ENCODE assay signal across 11 cellular contexts in the genomic region with DNA sequence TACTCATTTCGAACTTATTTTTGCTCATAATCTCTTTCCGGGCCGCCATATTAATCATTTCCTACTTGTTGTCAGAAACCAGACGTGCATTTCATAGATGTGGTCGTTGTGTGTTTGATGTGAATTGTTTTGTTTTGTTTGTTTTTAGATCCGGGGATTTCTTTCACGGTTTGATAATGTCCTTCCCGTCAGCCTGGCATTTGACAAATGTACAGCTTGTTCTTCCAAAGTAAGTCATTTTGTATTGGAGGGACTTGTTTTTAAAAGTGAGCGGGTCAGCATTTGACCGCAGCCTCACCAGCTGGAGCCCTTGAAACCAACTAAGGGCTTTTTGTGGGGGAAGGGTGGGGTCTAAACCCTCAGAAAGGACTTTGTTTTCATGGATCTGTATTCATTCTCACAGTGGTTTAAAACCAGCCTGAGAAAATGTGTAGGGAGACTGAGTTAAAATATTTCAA.
DNase-seq lines count a peak whose midpoint lies in the region; ATAC-seq and TF ChIP-seq lines count a peak whose summit lies in the region.
"Had no signal": no experiment of that assay in that cellular context is flagged by ENCODE, and none has a peak within 500 bp of the region (broad histone marks: within the 10 kb centered on the region; RNA-seq: fewer than 3 reads in every experiment).

No MANE protein-coding gene starts in this region.

- H3K4me1 ChIP-seq in right atrium auricular region: no peaks in the 10 kb centered on the region
- H3K4me1 ChIP-seq in fibroblast of lung (ENCODE audit: control insufficient read depth, extremely low read depth, insufficient read depth, low read length): peaks cover 10% of the 10 kb centered on the region
- H3K4me1 ChIP-seq in neural progenitor cell: peaks cover 15% of the 10 kb centered on the region

- no peaks in the 10 kb centered on the region for H3K79me2 ChIP-seq in fibroblast of lung (ENCODE audit: control insufficient read depth, insufficient read depth, low read length)
- no peaks in the 10 kb centered on the region for H3K79me2 ChIP-seq in neural progenitor cell (ENCODE audit: low read depth)

- H3K9me3 Mint-ChIP-seq in neural progenitor cell: no peaks in the 10 kb centered on the region
- no peaks in the 10 kb centered on the region for H3K9me3 Mint-ChIP-seq in stimulated activated memory B cell treated with anti-CD40 and anti-IgM and Interleukin-4, amounts not matched to agents 10 μg/mL and 1 μg/mL and 100 μg/mL, for 72 hours
- H3K9me3 Mint-ChIP-seq: central memory CD8-positive, alpha-beta T cell had no signal

- H3K4me2 ChIP-seq in fibroblast of lung (ENCODE audit: extremely low read depth, insufficient read depth, low read length): peak overlapping the region; percentile 60
- H3K4me2 ChIP-seq in neural progenitor cell: peak overlapping the region; percentile 17

- no peaks in the 10 kb centered on the region for H4K20me1 ChIP-seq in fibroblast of lung (ENCODE audit: control insufficient read depth, extremely low read depth, insufficient read depth, low read length)
- H4K20me1 ChIP-seq in neural progenitor cell (ENCODE audit: low read depth): no peaks in the 10 kb centered on the region

- H3K27me3 Mint-ChIP-seq in neural progenitor cell (ENCODE audit: insufficient read depth, low read depth): peaks cover 2% of the 10 kb centered on the region
- no peaks in the 10 kb centered on the region for H3K27me3 Mint-ChIP-seq in stimulated activated memory B cell treated with anti-CD40 and anti-IgM and Interleukin-4, amounts not matched to agents 10 μg/mL and 1 μg/mL and 100 μg/mL, for 72 hours
- H3K27me3 Mint-ChIP-seq: central memory CD8-positive, alpha-beta T cell had no signal

- H3K27ac ChIP-seq in right atrium auricular region (peak overlapping the region; percentile 6 to 10), fibroblast of lung (ENCODE audit: insufficient read depth, low read length) (peak overlapping the region; percentile 53), neural progenitor cell (no peak overlapping the region)
- H3K27ac ChIP-seq: RWPE1, VCaP had no signal

- DNase-seq in right atrium auricular region (ENCODE audit: low spot score) (no peak), Right ventricle myocardium superior (no peak), fibroblast of lung (ENCODE audit: low read depth in 2 of 2) (peak; percentile 58 to 59), neural progenitor cell (ENCODE audit: low spot score) (no peak), NCI-H1436 (lab: John Stamatoyannopoulos, UW) (no peak), NAMALWA (ENCODE audit: low spot score) (no peak)

- intact Hi-C loops in Right ventricle myocardium superior (cut with DNase I): loop anchor here (2.0 to 5.0 kb wide), 2 partner anchors 271 to 422 kb away; no protein-coding TSS in a partner anchor

- ATAC-seq in Right ventricle myocardium superior (ENCODE audit: poor library complexity) (no peak), GM19023 (IDR thresholded peaks at IDR 0.05; ENCODE audit: unreplicated experiment) (no peak)
- no peak for ATAC-seq in stimulated activated memory B cell treated with anti-CD40 and anti-IgM and Interleukin-4, amounts not matched to agents 10 μg/mL and 1 μg/mL and 100 μg/mL, for 72 hours

- H3K4me3 ChIP-seq in right atrium auricular region (no peak overlapping the region), fibroblast of lung (replicated peaks in 1 of 4; ENCODE audit: control extremely low read depth in 1 of 4, insufficient read depth in 1 of 4, low read depth in 3 of 4, low read length in 4 of 4) (peak overlapping the region in 2 of 4 experiments; percentile 10), neural progenitor cell (no peak overlapping the region)

- peak overlapping the region; percentile 10 for H3K27ac Mint-ChIP-seq in neural progenitor cell
- no peak overlapping the region for H3K27ac Mint-ChIP-seq in stimulated activated memory B cell treated with anti-CD40 and anti-IgM and Interleukin-4, amounts not matched to agents 10 μg/mL and 1 μg/mL and 100 μg/mL, for 72 hours

- H2AFZ ChIP-seq in fibroblast of lung (ENCODE audit: low read length) (peak overlapping the region; percentile 8), neural progenitor cell (replicated peaks) (no peak overlapping the region)

- H3K36me3 ChIP-seq in right atrium auricular region (no peaks in the 10 kb centered on the region), fibroblast of lung (ENCODE audit: control insufficient read depth, insufficient read depth, low read length) (no peaks in the 10 kb centered on the region), neural progenitor cell (no peaks in the 10 kb centered on the region)

- H3K9ac ChIP-seq in fibroblast of lung (ENCODE audit: insufficient read depth, low read length) (peak overlapping the region; percentile 8), neural progenitor cell (no peak overlapping the region)

- H3F3A ChIP-seq in neural progenitor cell (ENCODE audit: low read depth): no peaks in the 10 kb centered on the region

- H3K27me3 ChIP-seq in right atrium auricular region (no peaks in the 10 kb centered on the region), fibroblast of lung (ENCODE audit: control insufficient read depth, insufficient read depth, low read length) (no peaks in the 10 kb centered on the region), neural progenitor cell (no peaks in the 10 kb centered on the region)

- H3K4me1 Mint-ChIP-seq in neural progenitor cell: peaks cover 43% of the 10 kb centered on the region
- no peaks in the 10 kb centered on the region for H3K4me1 Mint-ChIP-seq in stimulated activated memory B cell treated with anti-CD40 and anti-IgM and Interleukin-4, amounts not matched to agents 10 μg/mL and 1 μg/mL and 100 μg/mL, for 72 hours
- H3K4me1 Mint-ChIP-seq: central memory CD8-positive, alpha-beta T cell had no signal

- no peak overlapping the region for H3K4me3 Mint-ChIP-seq in neural progenitor cell
- H3K4me3 Mint-ChIP-seq in stimulated activated memory B cell treated with anti-CD40 and anti-IgM and Interleukin-4, amounts not matched to agents 10 μg/mL and 1 μg/mL and 100 μg/mL, for 72 hours: no peak overlapping the region
- H3K4me3 Mint-ChIP-seq: central memory CD8-positive, alpha-beta T cell had no signal

- peaks cover 5% of the 10 kb centered on the region for H3K36me3 Mint-ChIP-seq in neural progenitor cell
- peaks cover 35% of the 10 kb centered on the region for H3K36me3 Mint-ChIP-seq in stimulated activated memory B cell treated with anti-CD40 and anti-IgM and Interleukin-4, amounts not matched to agents 10 μg/mL and 1 μg/mL and 100 μg/mL, for 72 hours

- H3K9me3 ChIP-seq in right atrium auricular region (no peaks in the 10 kb centered on the region), fibroblast of lung (ENCODE audit: control insufficient read depth, insufficient read depth, low read depth, low read length) (no peaks in the 10 kb centered on the region), neural progenitor cell (ENCODE audit: low read depth) (no peaks in the 10 kb centered on the region)

- no peak for TF ChIP-seq CTCF in right atrium auricular region (IDR thresholded peaks at IDR 0.05)
- TF ChIP-seq CTCF in fibroblast of lung (conservative IDR thresholded peaks at IDR 0.05 in 1 of 2, IDR thresholded peaks at IDR 0.05 in 1 of 2; ENCODE audit: low read depth in 1 of 2, low read length in 2 of 2): no peak
- no peak for TF ChIP-seq CTCF in neural progenitor cell (IDR thresholded peaks at IDR 0.05)

Comparison
In these comparisons a context has a peak if more than half of its experiments do, and no peak if none do; other contexts are left out.
1. DNase-seq: peak in fibroblast of lung (2 of 2); none in right atrium auricular region (single experiment), Right ventricle myocardium superior (single experiment), neural progenitor cell (single experiment), NCI-H1436 (single experiment) and NAMALWA (single experiment).